ENCODE assay signal across 17 cellular contexts in genomic region chr13:36533806-36534205, GRCh38.
DNase-seq lines count a peak whose midpoint lies in the region; ATAC-seq and TF ChIP-seq lines count a peak whose summit lies in the region.
"Had no signal": no experiment of that assay in that cellular context is flagged by ENCODE, and none has a peak within 500 bp of the region (broad histone marks: within the 10 kb centered on the region; RNA-seq: fewer than 3 reads in every experiment).

No MANE protein-coding gene starts in this region.

- H3K27me3 ChIP-seq in GM23338 (ENCODE audit: insufficient read depth) = no peaks in the 10 kb centered on the region
- H3K27me3 ChIP-seq: ovary had no signal

- 0 out of 2 replicates have a peak overlapping the region, but pooled peaks have one; percentile 2 for H3K4me2 ChIP-seq in GM23338

- no peaks in the 10 kb centered on the region for H3K36me3 ChIP-seq in GM23338 (ENCODE audit: insufficient read depth)
- H3K36me3 ChIP-seq: ovary, thoracic aorta had no signal

- peaks cover 8% of the 10 kb centered on the region; the same call in 1 of the 2 replicates for H3K4me1 ChIP-seq in GM23338 (ENCODE audit: insufficient read depth)

- no peak for TF ChIP-seq CTCF in GM23338 (conservative IDR thresholded peaks at IDR 0.05; ENCODE audit: low read depth in 2 of 2)
- TF ChIP-seq CTCF in endothelial cell (IDR thresholded peaks at IDR 0.05; ENCODE audit: unreplicated experiment) = no peak

- H3K4me1 Mint-ChIP-seq in GM23338 (peaks cover 19% of the 10 kb centered on the region), endothelial cell (ENCODE audit: unreplicated experiment) (peaks cover 23% of the 10 kb centered on the region)
- H3K4me1 Mint-ChIP-seq: naive B cell; stimulated activated naive B cell treated with anti-CD40 and anti-IgM and Interleukin-4, amounts not matched to agents 10 μg/mL and 1 μg/mL and 100 μg/mL, for 72 hours had no signal

- ATAC-seq in GM23338 = no peak
- ATAC-seq: sciatic nerve; stimulated activated naive B cell treated with anti-CD40 and anti-IgM and Interleukin-4, amounts not matched to agents 10 μg/mL and 1 μg/mL and 100 μg/mL, for 72 hours had no signal

- no peaks in the 10 kb centered on the region for H3K79me2 ChIP-seq in GM23338 (replicated peaks; ENCODE audit: insufficient read depth)

- no peak overlapping the region; the same call in 1 of the 2 replicates for H3K27ac Mint-ChIP-seq in GM23338
- H3K27ac Mint-ChIP-seq in endothelial cell (ENCODE audit: unreplicated experiment) = peak overlapping the region; percentile 28
- H3K27ac Mint-ChIP-seq: naive B cell; stimulated activated naive B cell treated with anti-CD40 and anti-IgM and Interleukin-4, amounts not matched to agents 10 μg/mL and 1 μg/mL and 100 μg/mL, for 72 hours had no signal

- H2AFZ ChIP-seq in GM23338 = peak overlapping the region; percentile 83

- H3K36me3 Mint-ChIP-seq in GM23338 (ENCODE audit: low read depth) (peaks cover 10% of the 10 kb centered on the region), endothelial cell (ENCODE audit: low read depth, unreplicated experiment) (no peaks in the 10 kb centered on the region)

- H3K27me3 Mint-ChIP-seq in GM23338 (ENCODE audit: insufficient read depth, low read depth, poor library complexity) (peaks cover 3% of the 10 kb centered on the region), endothelial cell (ENCODE audit: unreplicated experiment) (peaks cover 5% of the 10 kb centered on the region)

- no peaks in the 10 kb centered on the region for H4K20me1 ChIP-seq in GM23338 (replicated peaks; ENCODE audit: insufficient read depth)

- H3F3A ChIP-seq in GM23338 (replicated peaks; ENCODE audit: low read depth) = no peaks in the 10 kb centered on the region

- DNase-seq in GM23338 (ENCODE audit: low spot score) (no peak), NCI-H69 (lab: John Stamatoyannopoulos, UW) (peak; percentile 5), endothelial cell (ENCODE audit: low spot score) (no peak), lung microvascular endothelial cell (ENCODE audit: low read depth in 2 of 2) (peak; percentile 90 to 95), DMS114 treated with DMSO at 0.1 percent for 48 hours (lab: John Stamatoyannopoulos, UW; ENCODE audit: unreplicated experiment) (no peak), NCI-H2196 treated with DMSO at 0.1 percent for 48 hours (lab: John Stamatoyannopoulos, UW; ENCODE audit: unreplicated experiment) (no peak), NCI-H1436 (lab: John Stamatoyannopoulos, UW) (no peak)
- DNase-seq: activated CD4-positive, alpha-beta T cell treated with anti-CD3 and anti-CD28 coated beads, Interleukin-2, amount 50 U/mL, for 4 hours; caudate nucleus; naive B cell; NCI-H1694; ovary; stimulated activated naive B cell treated with anti-CD40 and anti-IgM and Interleukin-4, amounts not matched to agents 10 μg/mL and 1 μg/mL and 100 μg/mL, for 72 hours; T-helper 1 cell had no signal

- peaks cover 6% of the 10 kb centered on the region; the same call in 1 of the 2 replicates for H3K9me2 ChIP-seq in GM23338 (ENCODE audit: insufficient read depth)

- H3K4me3 Mint-ChIP-seq in GM23338 = no peak overlapping the region
- H3K4me3 Mint-ChIP-seq in endothelial cell (ENCODE audit: unreplicated experiment) = no peak overlapping the region
- H3K4me3 Mint-ChIP-seq: naive B cell; stimulated activated naive B cell treated with anti-CD40 and anti-IgM and Interleukin-4, amounts not matched to agents 10 μg/mL and 1 μg/mL and 100 μg/mL, for 72 hours had no signal

- H3K4me3 ChIP-seq in GM23338 = no peak overlapping the region
- H3K4me3 ChIP-seq: lung, ovary, thoracic aorta had no signal

- peaks cover 5% of the 10 kb centered on the region; the same call in 1 of the 3 replicates for H3K9me3 Mint-ChIP-seq in GM23338
- no peaks in the 10 kb centered on the region for H3K9me3 Mint-ChIP-seq in endothelial cell (ENCODE audit: unreplicated experiment)

- H3K27ac ChIP-seq in GM23338 (ENCODE audit: low read depth) = no peak overlapping the region
- H3K27ac ChIP-seq: ovary, thoracic aorta had no signal

TF ChIP-seq in GM23338, 12 proteins besides CTCF, POLR2A, EP300 and RAD21:
- TF ChIP-seq ZNF331 (CRISPR knock-in tag; IDR thresholded peaks at IDR 0.05; ENCODE audit: low read depth) (no peak), POLR2AphosphoS5 (IDR thresholded peaks at IDR 0.05; ENCODE audit: low read depth) (no peak), EZH2 (IDR thresholded peaks at IDR 0.05; ENCODE audit: low read depth, unreplicated experiment) (no peak), ETS1 (IDR thresholded peaks at IDR 0.05) (no peak), EZH2phosphoT487 (IDR thresholded peaks at IDR 0.05; ENCODE audit: unreplicated experiment) (no peak), JUNB (IDR thresholded peaks at IDR 0.05; ENCODE audit: unreplicated experiment) (no peak), NANOG (IDR thresholded peaks at IDR 0.05; ENCODE audit: borderline replicate concordance) (no peak), REST (IDR thresholded peaks at IDR 0.05; ENCODE audit: unreplicated experiment) (no peak), CREB1 (CRISPR knock-in tag; IDR thresholded peaks at IDR 0.05; ENCODE audit: low read depth) (no peak)

Comparison
In these comparisons a context has a peak if more than half of its experiments do, and no peak if none do; other contexts are left out.
1. DNase-seq: peak in NCI-H69 (single experiment) and lung microvascular endothelial cell (2 of 2); none in GM23338 (single experiment), endothelial cell (single experiment), DMS114 treated with DMSO at 0.1 percent for 48 hours (single experiment), NCI-H2196 treated with DMSO at 0.1 percent for 48 hours (single experiment) and NCI-H1436 (single experiment).